In genomic region chr2:110770308-110770695, GRCh38 we compare ENCODE assay signal across 12 cellular contexts. TPM values are rescaled to one million over a fixed set of nuclear protein-coding genes. Genes with fewer than 3 reads are reported as not detected.
DNase-seq lines count a peak whose midpoint lies in the region; ATAC-seq and TF ChIP-seq lines count a peak whose summit lies in the region.
"Had no signal": no experiment of that assay in that cellular context is flagged by ENCODE, and none has a peak within 500 bp of the region (broad histone marks: within the 10 kb centered on the region; RNA-seq: fewer than 3 reads in every experiment).

No MANE protein-coding gene starts in this region.

- POLR2A ChIA-PET in CD8-positive, alpha-beta T cell (lab: Charles Lee): no interaction called here
- POLR2A ChIA-PET in naive thymus-derived CD4-positive, alpha-beta T cell (lab: Charles Lee): no interaction called here

- H3K4me1 ChIP-seq in CD8-positive, alpha-beta T cell (ENCODE audit: insufficient read depth, low read length): no peaks in the 10 kb centered on the region
- no peaks in the 10 kb centered on the region for H3K4me1 ChIP-seq in naive thymus-derived CD4-positive, alpha-beta T cell (ENCODE audit: control insufficient read depth in 2 of 2, insufficient read depth in 2 of 2, low read length in 2 of 2)

- no peaks in the 10 kb centered on the region for H3K9me3 ChIP-seq in CD8-positive, alpha-beta T cell (ENCODE audit: low read length)
- no peaks in the 10 kb centered on the region for H3K9me3 ChIP-seq in naive thymus-derived CD4-positive, alpha-beta T cell (ENCODE audit: control insufficient read depth in 2 of 3, low read length in 3 of 3)

- H3K9me3 Mint-ChIP-seq in CD8-positive, alpha-beta T cell: no peaks in the 10 kb centered on the region
- H3K9me3 Mint-ChIP-seq in naive thymus-derived CD4-positive, alpha-beta T cell: peaks cover 0 to 12% (median 6%) of the 10 kb centered on the region in 11 donors
- peaks cover 3% of the 10 kb centered on the region for H3K9me3 Mint-ChIP-seq in activated CD8-positive, alpha-beta memory T cell treated with anti-CD3 and anti-CD28 coated beads, Interleukin-2, amount 10 ng/mL, durations not matched to agents 7 days and 5 days (ENCODE audit: low read depth)
- H3K9me3 Mint-ChIP-seq: dendritic cell treated with granulocyte-macrophage colony-stimulating factor and Interleukin-4, amounts not matched to agents 40 ng/mL and 50 ng/mL, for 4 days had no signal

- 0 out of 2 replicates have a peak overlapping the region, but pooled peaks have one; percentile 10 for H3K27ac ChIP-seq in 22Rv1
- H3K27ac ChIP-seq in CD8-positive, alpha-beta T cell (ENCODE audit: low read depth, low read length): no peak overlapping the region
- H3K27ac ChIP-seq in naive thymus-derived CD4-positive, alpha-beta T cell (ENCODE audit: low read depth, low read length): no peak overlapping the region

- H3K4me3 ChIP-seq in CD8-positive, alpha-beta T cell (ENCODE audit: low read depth, low read length): no peak overlapping the region
- no peak overlapping the region for H3K4me3 ChIP-seq in naive thymus-derived CD4-positive, alpha-beta T cell (ENCODE audit: low read length)

- no peaks in the 10 kb centered on the region for H3K4me1 Mint-ChIP-seq in CD8-positive, alpha-beta T cell (ENCODE audit: low read depth)
- H3K4me1 Mint-ChIP-seq in naive thymus-derived CD4-positive, alpha-beta T cell: no peaks in the 10 kb centered on the region
- no peaks in the 10 kb centered on the region for H3K4me1 Mint-ChIP-seq in activated CD8-positive, alpha-beta memory T cell treated with anti-CD3 and anti-CD28 coated beads, Interleukin-2, amount 10 ng/mL, durations not matched to agents 7 days and 5 days

- no peaks in the 10 kb centered on the region for H3K36me3 ChIP-seq in CD8-positive, alpha-beta T cell (ENCODE audit: insufficient read depth, low read length)
- no peaks in the 10 kb centered on the region for H3K36me3 ChIP-seq in naive thymus-derived CD4-positive, alpha-beta T cell (ENCODE audit: control insufficient read depth in 2 of 3, insufficient read depth in 3 of 3, low read length in 3 of 3)

- H3K36me3 Mint-ChIP-seq in CD8-positive, alpha-beta T cell: no peaks in the 10 kb centered on the region
- peaks cover 0 to 6% (median 0%) of the 10 kb centered on the region in 5 donors for H3K36me3 Mint-ChIP-seq in naive thymus-derived CD4-positive, alpha-beta T cell
- H3K36me3 Mint-ChIP-seq in activated CD8-positive, alpha-beta memory T cell treated with anti-CD3 and anti-CD28 coated beads, Interleukin-2, amount 10 ng/mL, durations not matched to agents 7 days and 5 days: no peaks in the 10 kb centered on the region

- no peak for TF ChIP-seq CTCF in 22Rv1 (IDR thresholded peaks at IDR 0.05)
- TF ChIP-seq CTCF in CD8-positive, alpha-beta T cell (IDR thresholded peaks at IDR 0.05): no peak

- H3K27me3 ChIP-seq in CD8-positive, alpha-beta T cell (ENCODE audit: insufficient read depth, low read length): no peaks in the 10 kb centered on the region
- H3K27me3 ChIP-seq in naive thymus-derived CD4-positive, alpha-beta T cell (ENCODE audit: control insufficient read depth in 2 of 2, insufficient read depth in 2 of 2, low read length in 2 of 2): no peaks in the 10 kb centered on the region

- ATAC-seq in left cardiac atrium (peak; percentile 33 to 35), HG02852 (IDR thresholded peaks at IDR 0.05; ENCODE audit: unreplicated experiment) (no peak)
- ATAC-seq in CD8-positive, alpha-beta T cell: no peak
- ATAC-seq in naive thymus-derived CD4-positive, alpha-beta T cell: no peak
- no peak for ATAC-seq in activated CD8-positive, alpha-beta memory T cell treated with anti-CD3 and anti-CD28 coated beads, Interleukin-2, amount 10 ng/mL, durations not matched to agents 7 days and 5 days
- ATAC-seq: activated T-cell treated with anti-CD3 and anti-CD28 coated beads, Interleukin-2, amount 50 U/mL, for 4 hours had no signal

- H3K27me3 Mint-ChIP-seq in CD8-positive, alpha-beta T cell (ENCODE audit: low read depth): peaks cover 11% of the 10 kb centered on the region
- peaks cover 8 to 44% (median 18%) of the 10 kb centered on the region in 5 donors for H3K27me3 Mint-ChIP-seq in naive thymus-derived CD4-positive, alpha-beta T cell
- peaks cover 45% of the 10 kb centered on the region for H3K27me3 Mint-ChIP-seq in activated CD8-positive, alpha-beta memory T cell treated with anti-CD3 and anti-CD28 coated beads, Interleukin-2, amount 10 ng/mL, durations not matched to agents 7 days and 5 days

- no peak overlapping the region for H3K4me3 Mint-ChIP-seq in CD8-positive, alpha-beta T cell
- H3K4me3 Mint-ChIP-seq in naive thymus-derived CD4-positive, alpha-beta T cell: no peak overlapping the region
- no peak overlapping the region for H3K4me3 Mint-ChIP-seq in activated CD8-positive, alpha-beta memory T cell treated with anti-CD3 and anti-CD28 coated beads, Interleukin-2, amount 10 ng/mL, durations not matched to agents 7 days and 5 days
- H3K4me3 Mint-ChIP-seq: activated T-cell treated with anti-CD3 and anti-CD28 coated beads, Interleukin-2, amount 50 U/mL, for 4 hours; dendritic cell treated with granulocyte-macrophage colony-stimulating factor and Interleukin-4, amounts not matched to agents 40 ng/mL and 50 ng/mL, for 4 days had no signal

- CTCF ChIA-PET in CD8-positive, alpha-beta T cell (lab: Charles Lee): interaction anchor here (0.9 to 1.7 kb wide), 3 partner anchors 13 to 42 kb away, joined by 3 to 5 read pairs (median 3); no protein-coding TSS in a partner anchor
- CTCF ChIA-PET in naive thymus-derived CD4-positive, alpha-beta T cell (lab: Charles Lee): no interaction called here
- CTCF ChIA-PET in activated CD8-positive, alpha-beta memory T cell treated with anti-CD3 and anti-CD28 coated beads, Interleukin-2, amount 10 ng/mL, durations not matched to agents 7 days and 5 days (lab: Charles Lee): no interaction called here

- H3K27ac Mint-ChIP-seq in CD8-positive, alpha-beta T cell: no peak overlapping the region
- H3K27ac Mint-ChIP-seq in naive thymus-derived CD4-positive, alpha-beta T cell: no peak overlapping the region
- no peak overlapping the region for H3K27ac Mint-ChIP-seq in activated CD8-positive, alpha-beta memory T cell treated with anti-CD3 and anti-CD28 coated beads, Interleukin-2, amount 10 ng/mL, durations not matched to agents 7 days and 5 days
- H3K27ac Mint-ChIP-seq: dendritic cell treated with granulocyte-macrophage colony-stimulating factor and Interleukin-4, amounts not matched to agents 40 ng/mL and 50 ng/mL, for 4 days had no signal

- intact Hi-C loops in left cardiac atrium (cut with DNase I): no loop called here
- intact Hi-C loops in CD8-positive, alpha-beta T cell (cut with DNase I, micrococcal nuclease): no loop called here
- intact Hi-C loops in naive thymus-derived CD4-positive, alpha-beta T cell (cut with micrococcal nuclease): no loop called here

- peak; percentile 83 for DNase-seq in DMS79 treated with DMSO at 0.1 percent for 48 hours (lab: John Stamatoyannopoulos, UW)
- DNase-seq in NCI-H345 treated with DMSO at 0.1 percent for 48 hours (lab: John Stamatoyannopoulos, UW; ENCODE audit: unreplicated experiment): peak; percentile 89
- DNase-seq in left cardiac atrium: peak; percentile 25
- DNase-seq in CD8-positive, alpha-beta T cell: no peak
- DNase-seq in naive thymus-derived CD4-positive, alpha-beta T cell: no peak
- no peak for DNase-seq in activated CD8-positive, alpha-beta memory T cell treated with anti-CD3 and anti-CD28 coated beads, Interleukin-2, amount 10 ng/mL, durations not matched to agents 7 days and 5 days
- DNase-seq: activated CD4-positive, alpha-beta T cell treated with anti-CD3 and anti-CD28 coated beads for 1 hour; activated T-cell treated with anti-CD3 and anti-CD28 coated beads, Interleukin-2, amount 50 U/mL, for 4 hours; Kasumi-1 had no signal

RNA-seq across cellular contexts. Expression of gene ACOXL, which starts 37.9 kb away (rescaled TPM):
- total RNA-seq in left cardiac atrium: under 1 TPM in 1 of 2 donors, not detected in 1; 0.12 TPM
- not detected for total RNA-seq in CD8-positive, alpha-beta T cell
- under 1 TPM in 1 of 5 experiments, not detected in 4; 0.29 TPM for total RNA-seq in naive thymus-derived CD4-positive, alpha-beta T cell
- polyA plus RNA-seq in naive thymus-derived CD4-positive, alpha-beta T cell: not detected
- under 1 TPM; 0.20 to 0.96 TPM for total RNA-seq in activated CD8-positive, alpha-beta memory T cell treated with anti-CD3 and anti-CD28 coated beads, Interleukin-2, amount 10 ng/mL, durations not matched to agents 7 days and 5 days

Comparison
In these comparisons a context has a peak if more than half of its experiments do, and no peak if none do; other contexts are left out.
1. DNase-seq: peak in DMS79 treated with DMSO at 0.1 percent for 48 hours (single experiment), NCI-H345 treated with DMSO at 0.1 percent for 48 hours (single experiment) and left cardiac atrium (single experiment); none in CD8-positive, alpha-beta T cell (0 of 7), naive thymus-derived CD4-positive, alpha-beta T cell (0 of 9) and activated CD8-positive, alpha-beta memory T cell treated with anti-CD3 and anti-CD28 coated beads, Interleukin-2, amount 10 ng/mL, durations not matched to agents 7 days and 5 days (single experiment).
2. ATAC-seq: peak in left cardiac atrium (2 of 2); none in CD8-positive, alpha-beta T cell (single experiment), HG02852 (single experiment), naive thymus-derived CD4-positive, alpha-beta T cell (single experiment) and activated CD8-positive, alpha-beta memory T cell treated with anti-CD3 and anti-CD28 coated beads, Interleukin-2, amount 10 ng/mL, durations not matched to agents 7 days and 5 days (single experiment).